27 cellular contexts compared by ENCODE assay signal in the genomic region with DNA sequence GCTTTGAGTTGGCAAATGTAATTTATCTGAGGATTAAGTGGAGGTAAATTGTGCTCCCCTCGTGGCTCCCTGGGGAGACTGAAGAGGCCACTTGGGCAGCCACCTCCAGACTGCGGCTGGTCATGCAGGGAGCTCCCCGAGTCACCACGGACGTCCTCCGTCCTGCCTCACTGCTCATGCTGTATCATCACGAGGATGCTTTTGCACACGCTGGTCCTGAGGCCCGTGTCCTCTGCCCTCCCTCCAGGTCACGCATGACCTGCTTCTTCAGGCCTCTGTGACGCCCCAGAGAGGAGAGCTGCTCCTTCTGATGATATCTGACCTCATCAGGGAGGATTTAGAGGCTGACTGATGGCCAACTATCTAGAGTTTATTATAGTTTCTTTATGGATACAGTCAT.
A peak's percentile ranks its signal among the peaks of the same experiment; 100 is the strongest.
DNase-seq lines count a peak whose midpoint lies in the region; TF ChIP-seq lines count a peak whose summit lies in the region.
"Had no signal": no experiment of that assay in that cellular context is flagged by ENCODE, and none has a peak within 500 bp of the region (broad histone marks: within the 10 kb centered on the region; RNA-seq: fewer than 3 reads in every experiment).

No MANE protein-coding gene starts in this region.

- no peaks in the 10 kb centered on the region for H3K79me2 ChIP-seq in neural progenitor cell (ENCODE audit: low read depth)

- peaks cover 16% of the 10 kb centered on the region for H3K4me1 ChIP-seq in neural progenitor cell
- H3K4me1 ChIP-seq: colonic mucosa, Peyer's patch had no signal

- H3K4me3 ChIP-seq in neural progenitor cell = no peak overlapping the region
- H3K4me3 ChIP-seq: cardiac muscle cell, colonic mucosa, Peyer's patch had no signal

- H3K9me3 ChIP-seq in neural progenitor cell (ENCODE audit: low read depth) = no peaks in the 10 kb centered on the region
- H3K9me3 ChIP-seq: colonic mucosa, Peyer's patch had no signal

- H4K20me1 ChIP-seq in neural progenitor cell (ENCODE audit: low read depth) = no peaks in the 10 kb centered on the region

- no peak overlapping the region for H3K9ac ChIP-seq in neural progenitor cell

- no peaks in the 10 kb centered on the region for H3K36me3 ChIP-seq in neural progenitor cell
- H3K36me3 ChIP-seq: colonic mucosa, Peyer's patch had no signal

- H3K36me3 Mint-ChIP-seq in brain (no peaks in the 10 kb centered on the region), neural progenitor cell (no peaks in the 10 kb centered on the region), type B pancreatic cell (no peaks in the 10 kb centered on the region)
- H3K36me3 Mint-ChIP-seq: activated naive CD8-positive, alpha-beta T cell treated with anti-CD3 and anti-CD28 coated beads for 36 hours; T-cell; WTC11 had no signal

- H3K27me3 ChIP-seq in neural progenitor cell = no peaks in the 10 kb centered on the region
- H3K27me3 ChIP-seq: cardiac muscle cell, colonic mucosa, Peyer's patch had no signal

- H2AFZ ChIP-seq in neural progenitor cell (replicated peaks) = no peak overlapping the region

- H3K4me3 Mint-ChIP-seq in brain = peak overlapping the region in 3 of 5 experiments; percentile 5 to 56 (median 35)
- peak overlapping the region; percentile 52 for H3K4me3 Mint-ChIP-seq in neural progenitor cell
- no peak overlapping the region for H3K4me3 Mint-ChIP-seq in type B pancreatic cell
- H3K4me3 Mint-ChIP-seq: activated CD4-positive, alpha-beta T cell treated with anti-CD3 and anti-CD28 coated beads, Interleukin-2, amount 10 ng/mL, durations not matched to agents 7 days and 5 days; activated naive CD8-positive, alpha-beta T cell treated with anti-CD3 and anti-CD28 coated beads for 36 hours; CD4-positive, alpha-beta T cell; neural crest cell; T-cell; WTC11 had no signal

- TF ChIP-seq CTCF in brain (conservative IDR thresholded peaks at IDR 0.05) = no peak
- TF ChIP-seq CTCF in neural progenitor cell (IDR thresholded peaks at IDR 0.05) = no peak
- no peak for TF ChIP-seq CTCF in type B pancreatic cell (conservative IDR thresholded peaks at IDR 0.05)
- no peak for TF ChIP-seq CTCF in GM20000 (IDR thresholded peaks at IDR 0.05; ENCODE audit: extremely low read depth, missing control alignments)

- H3K27me3 Mint-ChIP-seq in brain (peaks cover 3% of the 10 kb centered on the region), neural progenitor cell (ENCODE audit: insufficient read depth, low read depth) (no peaks in the 10 kb centered on the region), type B pancreatic cell (peaks cover 4% of the 10 kb centered on the region)
- H3K27me3 Mint-ChIP-seq: activated naive CD8-positive, alpha-beta T cell treated with anti-CD3 and anti-CD28 coated beads for 36 hours; CD4-positive, alpha-beta T cell had no signal

- no peak overlapping the region for H3K27ac ChIP-seq in neural progenitor cell
- H3K27ac ChIP-seq: cardiac muscle cell, colonic mucosa, Peyer's patch had no signal

- H3K4me2 ChIP-seq in neural progenitor cell = no peak overlapping the region

- H3K4me1 Mint-ChIP-seq in brain (peaks cover 62% of the 10 kb centered on the region), neural progenitor cell (peaks cover 26% of the 10 kb centered on the region), type B pancreatic cell (ENCODE audit: unreplicated experiment) (peaks cover 32% of the 10 kb centered on the region)
- H3K4me1 Mint-ChIP-seq: activated CD4-positive, alpha-beta T cell treated with anti-CD3 and anti-CD28 coated beads, Interleukin-2, amount 10 ng/mL, durations not matched to agents 7 days and 5 days; activated naive CD8-positive, alpha-beta T cell treated with anti-CD3 and anti-CD28 coated beads for 36 hours; T-cell had no signal

- H3K9me3 Mint-ChIP-seq in brain (peaks cover 0 to 9% (median 2%) of the 10 kb centered on the region in 5 experiments), neural progenitor cell (peaks cover 2% of the 10 kb centered on the region), type B pancreatic cell (no peaks in the 10 kb centered on the region)
- H3K9me3 Mint-ChIP-seq: WTC11 had no signal

- H3K27ac Mint-ChIP-seq in brain = peak overlapping the region; percentile 72 to 90 (median 86)
- H3K27ac Mint-ChIP-seq in neural progenitor cell = peak overlapping the region; percentile 42
- peak overlapping the region; percentile 74 for H3K27ac Mint-ChIP-seq in type B pancreatic cell
- H3K27ac Mint-ChIP-seq: activated CD4-positive, alpha-beta T cell treated with anti-CD3 and anti-CD28 coated beads, Interleukin-2, amount 10 ng/mL, durations not matched to agents 7 days and 5 days; activated naive CD8-positive, alpha-beta T cell treated with anti-CD3 and anti-CD28 coated beads for 36 hours; CD4-positive, alpha-beta T cell; T-cell; WTC11 had no signal

- H3F3A ChIP-seq in neural progenitor cell (ENCODE audit: low read depth) = no peaks in the 10 kb centered on the region

- DNase-seq in NCI-H82 (lab: John Stamatoyannopoulos, UW) (peak; percentile 53), NCI-H82 treated with DMSO at 0.1 percent for 48 hours (lab: John Stamatoyannopoulos, UW; ENCODE audit: unreplicated experiment) (no peak), neural progenitor cell (ENCODE audit: low spot score) (no peak), type B pancreatic cell (ENCODE audit: extremely low spot score, unreplicated experiment) (no peak), GM20000 (ENCODE audit: low spot score) (no peak), NCI-H524 treated with DMSO at 0.1 percent for 48 hours (lab: John Stamatoyannopoulos, UW) (no peak)
- DNase-seq in stimulated activated CD4-positive, alpha-beta T cell treated with anti-CD3 and anti-CD28 coated beads, Interleukin-4, amount 100 ng/mL, for 4 hours = no peak
- DNase-seq: 8988T; activated CD4-positive, alpha-beta T cell treated with anti-CD3 and anti-CD28 coated beads, Interleukin-2, amount 10 ng/mL, durations not matched to agents 7 days and 5 days; activated effector memory CD4-positive, alpha-beta T cell treated with anti-CD3 and anti-CD28 coated beads, Interleukin-2, amount 50 U/mL, for 16 hours; activated naive CD8-positive, alpha-beta T cell treated with anti-CD3 and anti-CD28 coated beads for 36 hours; activated T-cell treated with anti-CD3 and anti-CD28 coated beads, Interleukin-2, amount 50 U/mL, for 1 hour; anterior cingulate cortex; colonic mucosa; effector CD8-positive, alpha-beta T cell; mesenchymal stem cell; NCI-H1048; NCI-H1694; NCI-H748 treated with DMSO at 0.1 percent for 48 hours; Peyer's patch; stimulated activated CD4-positive, alpha-beta T cell treated with anti-CD3 and anti-CD28 coated beads, Interleukin-4, amount 100 ng/mL, for 24 hours; T-cell had no signal
